ENCODE assay signal across 8 cellular contexts in the genomic region with DNA sequence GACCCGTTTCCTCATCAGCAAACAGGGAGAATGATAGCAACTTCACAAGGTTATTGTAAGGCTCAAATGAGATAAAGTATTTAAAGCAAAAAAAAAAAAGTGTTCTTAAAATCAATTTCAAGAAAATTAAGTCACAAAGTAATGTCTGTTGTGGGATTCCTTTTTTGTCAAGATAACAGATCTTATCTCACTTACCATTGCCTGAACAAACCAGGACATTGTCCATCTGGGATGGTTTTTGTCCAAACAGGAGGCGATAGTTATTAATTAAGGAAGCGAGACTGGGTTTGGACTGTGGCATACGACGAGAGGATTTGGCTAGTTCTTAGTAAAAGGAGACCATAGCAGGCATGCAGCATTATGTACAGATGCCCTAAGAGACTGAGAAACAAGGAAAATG.
"Had no signal": no experiment of that assay in that cellular context is flagged by ENCODE, and none has a peak within 500 bp of the region (broad histone marks: within the 10 kb centered on the region; RNA-seq: fewer than 3 reads in every experiment).

No MANE protein-coding gene starts in this region.

- H3K9ac ChIP-seq: GM23248 had no signal

- H3K9me3 ChIP-seq: HAP-1 had no signal

- H3K36me3 ChIP-seq: HAP-1 had no signal

- H3K4me3 ChIP-seq: GM23248, HAP-1, K562 had no signal

- H3K4me1 ChIP-seq: HAP-1 had no signal

- H2AFZ ChIP-seq: GM23248 had no signal

- H3K4me3 Mint-ChIP-seq: HFFc6 had no signal

- ATAC-seq: HCT116 had no signal

- DNase-seq: GM23248, GOT3, H7, HFFc6, IMR-90 had no signal

- H3K27ac ChIP-seq: GM23248 had no signal

- H3K27ac Mint-ChIP-seq: HFFc6 had no signal
